Comparison of ENCODE assay signal across 19 cellular contexts in genomic region chr1:20753589-20753988, GRCh38. TPM values are rescaled to one million over a fixed set of nuclear protein-coding genes. Genes with fewer than 3 reads are reported as not detected.
DNase-seq lines count a peak whose midpoint lies in the region; ATAC-seq lines count a peak whose summit lies in the region.
"Had no signal": no experiment of that assay in that cellular context is flagged by ENCODE, and none has a peak within 500 bp of the region (broad histone marks: within the 10 kb centered on the region; RNA-seq: fewer than 3 reads in every experiment).

No MANE protein-coding gene starts in this region.

- CTCF ChIA-PET in activated CD8-positive, alpha-beta memory T cell treated with anti-CD3 and anti-CD28 coated beads, Interleukin-2, amount 10 ng/mL, durations not matched to agents 7 days and 5 days (lab: Charles Lee) = no interaction called here

- H3K27ac Mint-ChIP-seq in activated CD8-positive, alpha-beta memory T cell treated with anti-CD3 and anti-CD28 coated beads, Interleukin-2, amount 10 ng/mL, durations not matched to agents 7 days and 5 days = peak overlapping the region; percentile 33
- peak overlapping the region; percentile 2 for H3K27ac Mint-ChIP-seq in central memory CD8-positive, alpha-beta T cell (ENCODE audit: low read depth)
- H3K27ac Mint-ChIP-seq: activated naive CD8-positive, alpha-beta T cell treated with anti-CD3 and anti-CD28 coated beads, Interleukin-2, amount 10 ng/mL, durations not matched to agents 7 days and 5 days had no signal

- no peaks in the 10 kb centered on the region for H3K27me3 Mint-ChIP-seq in activated CD8-positive, alpha-beta memory T cell treated with anti-CD3 and anti-CD28 coated beads, Interleukin-2, amount 10 ng/mL, durations not matched to agents 7 days and 5 days
- no peaks in the 10 kb centered on the region for H3K27me3 Mint-ChIP-seq in central memory CD8-positive, alpha-beta T cell
- H3K27me3 Mint-ChIP-seq: activated naive CD8-positive, alpha-beta T cell treated with anti-CD3 and anti-CD28 coated beads, Interleukin-2, amount 10 ng/mL, durations not matched to agents 7 days and 5 days had no signal

- no peak for DNase-seq in activated CD8-positive, alpha-beta memory T cell treated with anti-CD3 and anti-CD28 coated beads, Interleukin-2, amount 10 ng/mL, durations not matched to agents 7 days and 5 days
- DNase-seq in activated CD8-positive, alpha-beta memory T cell treated with anti-CD3 and anti-CD28 coated beads, Interleukin-2, amount 50 U/mL, for 48 hours = no peak
- DNase-seq in NCI-H2029 (lab: John Stamatoyannopoulos, UW) = peak; percentile 3
- no peak for DNase-seq in central memory CD8-positive, alpha-beta T cell (ENCODE audit: low spot score in 2 of 2)
- peak; percentile 71 for DNase-seq in renal cortical epithelial cell (ENCODE audit: low read depth)
- no peak for DNase-seq in NCI-H187 (lab: John Stamatoyannopoulos, UW)
- no peak for DNase-seq in AG08396 (ENCODE audit: low spot score)
- DNase-seq: activated naive CD8-positive, alpha-beta T cell treated with anti-CD3 and anti-CD28 coated beads, Interleukin-2, amount 10 ng/mL, durations not matched to agents 7 days and 5 days; activated T-cell treated with anti-CD3 and anti-CD28 coated beads for 4 hours; central memory CD4-positive, alpha-beta T cell; islet precursor cell; NCI-H146; NCI-H446 treated with DMSO at 0.1 percent for 48 hours; NK-92 treated with Interleukin-12 subunit alpha and Interleukin-12 subunit beta, amount 100 ng/mL, for 24 hours; RPMI8226; SW 1271 had no signal

- ATAC-seq in activated CD8-positive, alpha-beta memory T cell treated with anti-CD3 and anti-CD28 coated beads, Interleukin-2, amount 10 ng/mL, durations not matched to agents 7 days and 5 days = no peak
- no peak for ATAC-seq in central memory CD8-positive, alpha-beta T cell (replicated peaks; ENCODE audit: extremely low read depth, poor library complexity, severe bottlenecking)
- no peak for ATAC-seq in HG03280 (IDR thresholded peaks at IDR 0.05; ENCODE audit: unreplicated experiment)
- ATAC-seq: A549 had no signal

- H3K9me3 Mint-ChIP-seq in activated CD8-positive, alpha-beta memory T cell treated with anti-CD3 and anti-CD28 coated beads, Interleukin-2, amount 10 ng/mL, durations not matched to agents 7 days and 5 days (ENCODE audit: low read depth) = no peaks in the 10 kb centered on the region
- H3K9me3 Mint-ChIP-seq in central memory CD8-positive, alpha-beta T cell = no peaks in the 10 kb centered on the region
- H3K9me3 Mint-ChIP-seq: activated naive CD8-positive, alpha-beta T cell treated with anti-CD3 and anti-CD28 coated beads, Interleukin-2, amount 10 ng/mL, durations not matched to agents 7 days and 5 days; CD14-positive monocyte had no signal

- H3K4me1 Mint-ChIP-seq in activated CD8-positive, alpha-beta memory T cell treated with anti-CD3 and anti-CD28 coated beads, Interleukin-2, amount 10 ng/mL, durations not matched to agents 7 days and 5 days = peaks cover 6% of the 10 kb centered on the region
- peaks cover 6% of the 10 kb centered on the region for H3K4me1 Mint-ChIP-seq in central memory CD8-positive, alpha-beta T cell
- H3K4me1 Mint-ChIP-seq: CD14-positive monocyte had no signal

- no peak overlapping the region for H3K4me3 Mint-ChIP-seq in activated CD8-positive, alpha-beta memory T cell treated with anti-CD3 and anti-CD28 coated beads, Interleukin-2, amount 10 ng/mL, durations not matched to agents 7 days and 5 days
- H3K4me3 Mint-ChIP-seq in central memory CD8-positive, alpha-beta T cell = no peak overlapping the region
- H3K4me3 Mint-ChIP-seq: activated naive CD8-positive, alpha-beta T cell treated with anti-CD3 and anti-CD28 coated beads, Interleukin-2, amount 10 ng/mL, durations not matched to agents 7 days and 5 days; CD14-positive monocyte had no signal

- peaks cover 48% of the 10 kb centered on the region for H3K36me3 Mint-ChIP-seq in activated CD8-positive, alpha-beta memory T cell treated with anti-CD3 and anti-CD28 coated beads, Interleukin-2, amount 10 ng/mL, durations not matched to agents 7 days and 5 days
- peaks cover 59% of the 10 kb centered on the region for H3K36me3 Mint-ChIP-seq in central memory CD8-positive, alpha-beta T cell (ENCODE audit: insufficient read depth)

RNA-seq across cellular contexts. Expression of gene SH2D5, which starts 21.1 kb away (rescaled TPM):
- not detected for total RNA-seq in activated CD8-positive, alpha-beta memory T cell treated with anti-CD3 and anti-CD28 coated beads, Interleukin-2, amount 10 ng/mL, durations not matched to agents 7 days and 5 days
- 9.0 and 20.7 TPM in 2 replicates for total RNA-seq in renal cortical epithelial cell

RNA-seq across cellular contexts. Expression of gene HP1BP3, which starts 33.5 kb away (rescaled TPM):
- 100 to 1,000 TPM; 295 to 364 TPM for total RNA-seq in activated CD8-positive, alpha-beta memory T cell treated with anti-CD3 and anti-CD28 coated beads, Interleukin-2, amount 10 ng/mL, durations not matched to agents 7 days and 5 days
- total RNA-seq in renal cortical epithelial cell = 173 and 284 TPM in 2 replicates

RNA-seq across cellular contexts. Expression of gene KIF17, which starts 35.8 kb away (rescaled TPM):
- total RNA-seq in activated CD8-positive, alpha-beta memory T cell treated with anti-CD3 and anti-CD28 coated beads, Interleukin-2, amount 10 ng/mL, durations not matched to agents 7 days and 5 days = not detected
- total RNA-seq in renal cortical epithelial cell = 0.87 and 2.5 TPM in 2 replicates
- total RNA-seq: activated naive CD8-positive, alpha-beta T cell treated with anti-CD3 and anti-CD28 coated beads, Interleukin-2, amount 10 ng/mL, durations not matched to agents 7 days and 5 days had no signal

Comparison
In these comparisons a context has a peak if more than half of its experiments do, and no peak if none do; other contexts are left out.
1. DNase-seq: peak in NCI-H2029 (single experiment) and renal cortical epithelial cell (single experiment); none in activated CD8-positive, alpha-beta memory T cell treated with anti-CD3 and anti-CD28 coated beads, Interleukin-2, amount 10 ng/mL, durations not matched to agents 7 days and 5 days (single experiment), activated CD8-positive, alpha-beta memory T cell treated with anti-CD3 and anti-CD28 coated beads, Interleukin-2, amount 50 U/mL, for 48 hours (single experiment), central memory CD8-positive, alpha-beta T cell (0 of 2), NCI-H187 (0 of 2) and AG08396 (single experiment).